In the genomic region with DNA sequence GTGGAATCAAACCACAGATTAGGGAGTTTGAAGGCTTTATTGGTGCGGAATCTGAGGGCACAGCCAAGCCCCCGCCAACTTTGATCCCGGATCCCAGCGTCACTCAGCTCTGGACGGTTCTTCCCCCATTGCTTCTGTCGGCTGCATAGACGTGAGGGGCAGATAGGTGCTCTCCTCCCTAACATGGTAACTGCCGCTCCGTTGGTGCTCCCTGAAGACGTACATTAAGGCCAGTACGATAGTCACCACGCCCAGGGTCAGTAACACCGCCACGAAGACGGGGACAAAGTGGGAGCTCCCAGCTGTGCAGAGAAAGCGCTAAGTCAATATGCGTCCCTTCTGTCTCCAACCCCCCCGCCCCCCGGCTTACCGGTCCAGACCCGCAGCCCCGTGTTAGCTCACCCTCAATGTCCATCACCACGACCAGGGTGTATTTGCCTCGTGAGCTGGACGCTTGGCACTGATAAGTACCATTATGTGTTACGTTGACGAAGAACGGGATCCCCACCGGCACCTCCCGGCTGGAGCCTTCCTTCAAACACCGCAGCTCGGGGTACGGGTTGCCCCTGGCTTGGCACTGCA, we compare ENCODE assay signal across 1 cellular context.
TF ChIP-seq lines count a peak whose summit lies in the region.

No MANE protein-coding gene starts in this region.

TF ChIP-seq in K562, 482 proteins besides CTCF, POLR2A, EP300 and RAD21:
- TF ChIP-seq, protein P1, sequence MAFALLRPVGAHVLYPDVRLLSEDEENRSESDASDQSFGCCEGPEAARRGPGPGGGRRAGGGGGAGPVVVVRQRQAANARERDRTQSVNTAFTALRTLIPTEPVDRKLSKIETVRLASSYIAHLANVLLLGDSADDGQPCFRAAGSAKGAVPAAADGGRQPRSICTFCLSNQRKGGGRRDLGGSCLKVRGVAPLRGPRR (CRISPR knock-in tag; IDR thresholded peaks at IDR 0.05), result no peak
- 0 out of 2 replicates have a peak, but pooled peaks have one; percentile 2 for TF ChIP-seq MXI1 (IDR thresholded peaks at IDR 0.05; ENCODE audit: low read depth, low read length)
- peak; percentile 97 for TF ChIP-seq ZNF263 (CRISPR knock-in tag; IDR thresholded peaks at IDR 0.05; ENCODE audit: borderline replicate concordance)
- TF ChIP-seq HDGF (IDR thresholded peaks at IDR 0.05), result no peak
- peak; percentile 14 for TF ChIP-seq HDAC3 (IDR thresholded peaks at IDR 0.05; ENCODE audit: borderline replicate concordance, partially characterized antibody)
- no peak for TF ChIP-seq PHB2 (IDR thresholded peaks at IDR 0.05; ENCODE audit: low read depth)
- TF ChIP-seq SIN3A (IDR thresholded peaks at IDR 0.05; ENCODE audit: borderline replicate concordance in 2 of 2, control insufficient read depth in 1 of 2, low read depth in 2 of 2, low read length in 2 of 2), result 0 out of 4 replicates have a peak, but pooled peaks have one; percentile 13 to 31
- no peak for TF ChIP-seq TOE1 (IDR thresholded peaks at IDR 0.05; ENCODE audit: borderline replicate concordance)
- 0 out of 2 replicates have a peak, but pooled peaks have one; percentile 61 for TF ChIP-seq TOE1 (CRISPR knock-in tag; IDR thresholded peaks at IDR 0.05; ENCODE audit: borderline replicate concordance, low read depth)
- TF ChIP-seq HDAC6 (IDR thresholded peaks at IDR 0.05; ENCODE audit: low read depth, low read length), result no peak
- TF ChIP-seq TRIM24 (IDR thresholded peaks at IDR 0.05), result peak in 1 of 2 experiments; percentile 38; a peak in 1 of 4 replicates
- no peak for TF ChIP-seq WHSC1 (IDR thresholded peaks at IDR 0.05; ENCODE audit: low read length)
- TF ChIP-seq HDAC1 (IDR thresholded peaks at IDR 0.05), result peak in 1 of 2 experiments; percentile 6; a peak in 2 of 4 replicates
- TF ChIP-seq, protein P2, sequence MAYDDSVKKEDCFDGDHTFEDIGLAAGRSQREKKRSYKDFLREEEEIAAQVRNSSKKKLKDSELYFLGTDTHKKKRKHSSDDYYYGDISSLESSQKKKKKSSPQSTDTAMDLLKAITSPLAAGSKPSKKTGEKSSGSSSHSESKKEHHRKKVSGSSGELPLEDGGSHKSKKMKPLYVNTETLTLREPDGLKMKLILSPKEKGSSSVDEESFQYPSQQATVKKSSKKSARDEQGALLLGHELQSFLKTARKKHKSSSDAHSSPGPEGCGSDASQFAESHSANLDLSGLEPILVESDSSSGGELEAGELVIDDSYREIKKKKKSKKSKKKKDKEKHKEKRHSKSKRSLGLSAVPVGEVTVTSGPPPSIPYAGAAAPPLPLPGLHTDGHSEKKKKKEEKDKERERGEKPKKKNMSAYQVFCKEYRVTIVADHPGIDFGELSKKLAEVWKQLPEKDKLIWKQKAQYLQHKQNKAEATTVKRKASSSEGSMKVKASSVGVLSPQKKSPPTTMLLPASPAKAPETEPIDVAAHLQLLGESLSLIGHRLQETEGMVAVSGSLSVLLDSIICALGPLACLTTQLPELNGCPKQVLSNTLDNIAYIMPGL (CRISPR knock-in tag; IDR thresholded peaks at IDR 0.05), result 0 out of 2 replicates have a peak, but pooled peaks have one; percentile 57
- 0 out of 2 replicates have a peak, but pooled peaks have one; percentile 14 for TF ChIP-seq MECOM (CRISPR knock-in tag; IDR thresholded peaks at IDR 0.05)
- TF ChIP-seq RBBP5 (IDR thresholded peaks at IDR 0.05; ENCODE audit: borderline replicate concordance, insufficient read depth, low read length, poor library complexity, severe bottlenecking), result peak; percentile 12
- TF ChIP-seq KDM5B (IDR thresholded peaks at IDR 0.05; ENCODE audit: insufficient replicate concordance, low read depth, low read length), result peak; percentile 27
- TF ChIP-seq NFIC (IDR thresholded peaks at IDR 0.05), result peak; percentile 55
- TF ChIP-seq ZC3H4 (CRISPR knock-in tag; IDR thresholded peaks at IDR 0.05; ENCODE audit: borderline replicate concordance), result peak; percentile 64; the same call in 1 of the 2 replicates
- TF ChIP-seq ATF1 (CRISPR knock-in tag; IDR thresholded peaks at IDR 0.05), result no peak
- TF ChIP-seq ATF1 (tag; IDR thresholded peaks at IDR 0.05), result 0 out of 2 replicates have a peak, but pooled peaks have one; percentile 0
- TF ChIP-seq NCOA6 (IDR thresholded peaks at IDR 0.05), result peak; percentile 91
- TF ChIP-seq ZBTB7A (IDR thresholded peaks at IDR 0.05; ENCODE audit: borderline replicate concordance, control insufficient read depth, low read depth, low read length), result peak; percentile 62; the same call in 1 of the 2 replicates
- TF ChIP-seq PHF8 (IDR thresholded peaks at IDR 0.05; ENCODE audit: borderline replicate concordance, low read length), result peak; percentile 13; the same call in 1 of the 2 replicates
- no peak for TF ChIP-seq TAL1 (IDR thresholded peaks at IDR 0.05)
- peak; percentile 68 for TF ChIP-seq SAP30 (IDR thresholded peaks at IDR 0.05; ENCODE audit: borderline replicate concordance, insufficient read depth, low read depth, low read length, poor library complexity, severe bottlenecking)
- TF ChIP-seq FOXA3 (CRISPR knock-in tag; conservative IDR thresholded peaks at IDR 0.05 in 1 of 2, IDR thresholded peaks at IDR 0.05 in 1 of 2), result peak; percentile 36 to 95; a peak in 2 of 4 replicates
